ENCODE assay signal across 17 cellular contexts in the genomic region with DNA sequence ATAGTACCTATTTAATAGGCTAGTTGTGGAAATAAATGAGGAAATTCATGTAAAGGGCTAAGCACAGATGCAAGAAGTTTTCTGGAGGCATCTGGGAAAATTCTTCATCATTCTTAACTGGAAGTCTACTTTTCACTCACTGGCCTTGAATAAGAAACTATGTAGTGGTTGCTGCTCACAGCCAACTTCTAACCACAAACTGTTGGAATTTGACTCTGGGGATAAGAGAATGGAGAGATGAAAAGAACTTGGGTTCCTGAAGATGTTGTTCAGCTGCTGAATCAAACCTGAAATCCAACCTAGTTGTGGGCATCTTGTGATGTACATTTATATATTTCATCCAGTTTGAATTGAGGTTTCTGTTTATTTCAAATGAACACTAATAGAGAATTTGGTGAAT. TPM values are rescaled to one million over a fixed set of nuclear protein-coding genes. Genes with fewer than 3 reads are reported as not detected.
"Had no signal": no experiment of that assay in that cellular context is flagged by ENCODE, and none has a peak within 500 bp of the region (broad histone marks: within the 10 kb centered on the region; RNA-seq: fewer than 3 reads in every experiment).

No MANE protein-coding gene starts in this region.

- H3K4me3 Mint-ChIP-seq: activated CD4-positive, alpha-beta memory T cell treated with anti-CD3 and anti-CD28 coated beads, Interleukin-2, amount 10 ng/mL, durations not matched to agents 7 days and 5 days; activated T-cell treated with anti-CD3 and anti-CD28 coated beads, Interleukin-2, amount 50 U/mL, for 4 hours; effector memory CD8-positive, alpha-beta T cell; naive thymus-derived CD4-positive, alpha-beta T cell; stimulated activated memory B cell treated with anti-CD40 and anti-IgM and Interleukin-4, amounts not matched to agents 10 μg/mL and 1 μg/mL and 100 μg/mL, for 72 hours had no signal

- H3K27me3 ChIP-seq: pancreas, tibial artery had no signal

- DNase-seq: activated CD4-positive, alpha-beta memory T cell treated with anti-CD3 and anti-CD28 coated beads, Interleukin-2, amount 10 ng/mL, durations not matched to agents 7 days and 5 days; activated effector memory CD4-positive, alpha-beta T cell treated with anti-CD3 and anti-CD28 coated beads, Interleukin-2, amount 50 U/mL, for 16 hours; activated T-cell treated with anti-CD3 and anti-CD28 coated beads, Interleukin-2, amount 50 U/mL, for 4 hours; amygdala; dermis blood vessel endothelial cell; effector memory CD8-positive, alpha-beta T cell; islet precursor cell; naive thymus-derived CD4-positive, alpha-beta T cell; pancreas; stimulated activated CD4-positive, alpha-beta T cell treated with anti-CD3 and anti-CD28 coated beads, Interleukin-2, amount 100 ng/mL, for 48 hours; tibial artery; WERI-Rb-1 had no signal

- H3K4me1 Mint-ChIP-seq: activated CD4-positive, alpha-beta memory T cell treated with anti-CD3 and anti-CD28 coated beads, Interleukin-2, amount 10 ng/mL, durations not matched to agents 7 days and 5 days; naive thymus-derived CD4-positive, alpha-beta T cell; stimulated activated memory B cell treated with anti-CD40 and anti-IgM and Interleukin-4, amounts not matched to agents 10 μg/mL and 1 μg/mL and 100 μg/mL, for 72 hours had no signal

- H3K27ac ChIP-seq: pancreas, tibial artery, WERI-Rb-1 had no signal

- H3K36me3 ChIP-seq: pancreas, tibial artery, WERI-Rb-1 had no signal

- H3K9me3 Mint-ChIP-seq: activated CD4-positive, alpha-beta memory T cell treated with anti-CD3 and anti-CD28 coated beads, Interleukin-2, amount 10 ng/mL, durations not matched to agents 7 days and 5 days; activated naive CD4-positive, alpha-beta T cell treated with anti-CD3 and anti-CD28 coated beads, Interleukin-2, amount 50 U/mL, for 72 hours; effector memory CD8-positive, alpha-beta T cell; stimulated activated memory B cell treated with anti-CD40 and anti-IgM and Interleukin-4, amounts not matched to agents 10 μg/mL and 1 μg/mL and 100 μg/mL, for 72 hours had no signal

- H3K27ac Mint-ChIP-seq: activated CD4-positive, alpha-beta memory T cell treated with anti-CD3 and anti-CD28 coated beads, Interleukin-2, amount 10 ng/mL, durations not matched to agents 7 days and 5 days; activated naive CD4-positive, alpha-beta T cell treated with anti-CD3 and anti-CD28 coated beads, Interleukin-2, amount 50 U/mL, for 72 hours; effector memory CD8-positive, alpha-beta T cell; naive thymus-derived CD4-positive, alpha-beta T cell; stimulated activated memory B cell treated with anti-CD40 and anti-IgM and Interleukin-4, amounts not matched to agents 10 μg/mL and 1 μg/mL and 100 μg/mL, for 72 hours had no signal

- H3K36me3 Mint-ChIP-seq: activated naive CD4-positive, alpha-beta T cell treated with anti-CD3 and anti-CD28 coated beads, Interleukin-2, amount 50 U/mL, for 72 hours; naive thymus-derived CD4-positive, alpha-beta T cell; stimulated activated memory B cell treated with anti-CD40 and anti-IgM and Interleukin-4, amounts not matched to agents 10 μg/mL and 1 μg/mL and 100 μg/mL, for 72 hours had no signal

- H3K4me1 ChIP-seq: pancreas, tibial artery had no signal

- H3K9me3 ChIP-seq: pancreas, tibial artery had no signal

- H3K27me3 Mint-ChIP-seq: activated CD4-positive, alpha-beta memory T cell treated with anti-CD3 and anti-CD28 coated beads, Interleukin-2, amount 10 ng/mL, durations not matched to agents 7 days and 5 days; effector memory CD8-positive, alpha-beta T cell; naive thymus-derived CD4-positive, alpha-beta T cell; stimulated activated memory B cell treated with anti-CD40 and anti-IgM and Interleukin-4, amounts not matched to agents 10 μg/mL and 1 μg/mL and 100 μg/mL, for 72 hours had no signal

- H3K4me3 ChIP-seq: pancreas, tibial artery had no signal

- ATAC-seq: activated naive CD4-positive, alpha-beta T cell treated with anti-CD3 and anti-CD28 coated beads, Interleukin-2, amount 50 U/mL, for 72 hours; activated T-cell treated with anti-CD3 and anti-CD28 coated beads, Interleukin-2, amount 50 U/mL, for 4 hours; effector memory CD8-positive, alpha-beta T cell; naive thymus-derived CD4-positive, alpha-beta T cell; pancreas; stimulated activated memory B cell treated with anti-CD40 and anti-IgM and Interleukin-4, amounts not matched to agents 10 μg/mL and 1 μg/mL and 100 μg/mL, for 72 hours had no signal

RNA-seq across cellular contexts. Expression of a gene that starts 18.8 kb away (rescaled TPM):
- total RNA-seq: activated CD4-positive, alpha-beta memory T cell treated with anti-CD3 and anti-CD28 coated beads, Interleukin-2, amount 10 ng/mL, durations not matched to agents 7 days and 5 days; activated naive CD4-positive, alpha-beta T cell treated with anti-CD3 and anti-CD28 coated beads, Interleukin-2, amount 50 U/mL, for 72 hours; activated T-cell treated with anti-CD3 and anti-CD28 coated beads, Interleukin-2, amount 50 U/mL, for 4 hours; bronchial epithelial cell; dermis blood vessel endothelial cell; lung microvascular endothelial cell; T-helper 1 cell treated with Interleukin-12 subunit alpha and Interleukin-12 subunit beta and Interleukin-4 antibody, amounts not matched to agents 30 ng/mL and 1 ng/mL, for 36 hours had no signal
- polyA plus RNA-seq: naive thymus-derived CD4-positive, alpha-beta T cell had no signal
